26 cellular contexts compared by ENCODE assay signal in genomic region chr3:150271578-150271930, GRCh38.
"Had no signal": no experiment of that assay in that cellular context is flagged by ENCODE, and none has a peak within 500 bp of the region (broad histone marks: within the 10 kb centered on the region; RNA-seq: fewer than 3 reads in every experiment).

No MANE protein-coding gene starts in this region.

- H3K27me3 ChIP-seq: adrenal gland, body of pancreas, breast epithelium, SJCRH30 had no signal

- ATAC-seq: activated CD8-positive, alpha-beta T cell treated with anti-CD3 and anti-CD28 coated beads for 36 hours; activated T-cell treated with anti-CD3 and anti-CD28 coated beads, Interleukin-2, amount 50 U/mL, for 72 hours; activated T-helper 17 cell treated with anti-CD3 and anti-CD28 coated beads, Interleukin-2, amount 50 U/mL, for 72 hours; body of pancreas; K562; Panc1 had no signal

- H3K9me3 ChIP-seq: adrenal gland, body of pancreas, breast epithelium, SJCRH30 had no signal

- H3K4me3 ChIP-seq: adrenal gland, body of pancreas, breast epithelium, K562, SJCRH30 had no signal

- H3K36me3 ChIP-seq: adrenal gland, breast epithelium, SJCRH30 had no signal

- H3K4me1 ChIP-seq: adrenal gland, breast epithelium had no signal

- DNase-seq: activated CD4-positive, alpha-beta T cell treated with anti-CD3 and anti-CD28 coated beads, Interleukin-2, amount 10 ng/mL, durations not matched to agents 24 days and 14 days; activated CD4-positive, alpha-beta T cell treated with anti-CD3 and anti-CD28 coated beads, Interleukin-2, amount 50 U/mL, for 4 hours; activated CD8-positive, alpha-beta T cell treated with anti-CD3 and anti-CD28 coated beads for 36 hours; activated effector memory CD4-positive, alpha-beta T cell treated with anti-CD3 and anti-CD28 coated beads, Interleukin-2, amount 50 U/mL, for 16 hours; activated naive CD4-positive, alpha-beta T cell treated with Interleukin-2 at 50 U/mL for 16 hours; activated naive CD8-positive, alpha-beta T cell treated with anti-CD3 and anti-CD28 coated beads, Interleukin-2, amount 10 ng/mL, durations not matched to agents 7 days and 5 days; activated T-cell treated with anti-CD3 and anti-CD28 coated beads, Interleukin-2, amount 50 U/mL, for 1 hour; activated T-cell treated with anti-CD3 and anti-CD28 coated beads, Interleukin-2, amount 50 U/mL, for 72 hours; adrenal gland; body of pancreas; NCI-H1092 treated with DMSO at 0.1 percent for 48 hours; NCI-H1417; NCI-H146; NCI-H187; NCI-H2029 treated with DMSO at 0.1 percent for 48 hours; NCI-H2171 treated with DMSO at 0.1 percent for 48 hours; NCI-H226; NCI-H446 treated with DMSO at 0.1 percent for 48 hours; NCI-H524; SHP77; SJCRH30; T1000 had no signal

- H3K27ac ChIP-seq: adrenal gland, body of pancreas, breast epithelium, SJCRH30 had no signal
